Comparison of ENCODE assay signal across 26 cellular contexts in the genomic region with DNA sequence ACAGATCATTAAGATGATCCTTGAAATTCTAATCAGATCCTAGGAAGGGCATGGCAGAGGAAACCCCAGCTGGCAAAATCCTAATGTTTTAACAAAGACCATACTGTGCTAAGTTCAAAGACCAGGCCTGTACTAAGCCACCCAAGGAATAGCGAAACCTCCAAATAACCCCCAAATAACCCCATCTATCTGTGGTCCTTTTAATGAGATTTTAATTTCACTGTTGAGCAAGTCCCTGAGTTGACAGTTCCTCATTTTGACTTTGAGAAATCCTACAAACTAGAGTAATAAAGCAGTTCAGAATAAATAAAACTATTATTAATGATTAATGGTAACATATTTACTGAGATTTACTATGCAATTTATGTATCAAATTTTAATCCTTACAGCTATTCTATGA.
"Had no signal": no experiment of that assay in that cellular context is flagged by ENCODE, and none has a peak within 500 bp of the region (broad histone marks: within the 10 kb centered on the region; RNA-seq: fewer than 3 reads in every experiment).

No MANE protein-coding gene starts in this region.

- DNase-seq: activated CD4-positive, alpha-beta T cell treated with anti-CD3 and anti-CD28 coated beads for 1 hour; activated CD4-positive, alpha-beta T cell treated with anti-CD3 and anti-CD28 coated beads, Interleukin-2, amount 50 U/mL, for 1 hour; activated CD8-positive, alpha-beta T cell treated with anti-CD3 and anti-CD28 coated beads for 36 hours; activated gamma-delta T cell treated with Interleukin-2 at 50 U/mL for 16 hours; activated naive CD4-positive, alpha-beta T cell treated with anti-CD3 and anti-CD28 coated beads, Interleukin-2, amount 50 U/mL, for 16 hours; activated T-cell treated with anti-CD3 and anti-CD28 coated beads, Interleukin-2, amount 50 U/mL, for 4 hours; amniotic stem cell; brain microvascular endothelial cell; dorsolateral prefrontal cortex; effector memory CD4-positive, alpha-beta T cell; gastrocnemius medialis; glutamatergic neuron; left colon; mammary epithelial cell; naive B cell; ovary; sigmoid colon; small intestine; stimulated activated CD4-positive, alpha-beta T cell treated with anti-CD3 and anti-CD28 coated beads, Interleukin-4, amount 100 ng/mL, for 24 hours; stimulated activated naive CD4-positive, alpha-beta T cell; T-helper 9 cell had no signal

- H3K36me3 ChIP-seq: gastrocnemius medialis, ovary, prostate gland, sigmoid colon, tibial nerve had no signal

- H3K4me3 ChIP-seq: coronary artery, dorsolateral prefrontal cortex, gastrocnemius medialis, hepatocyte, ovary, prostate gland, sigmoid colon, tibial nerve had no signal

- H3K27ac ChIP-seq: brain microvascular endothelial cell, coronary artery, gastrocnemius medialis, hepatocyte, ovary, prostate gland, sigmoid colon, tibial nerve had no signal

- H3K9me3 ChIP-seq: gastrocnemius medialis, ovary, prostate gland, sigmoid colon, tibial nerve had no signal

- H3K27me3 ChIP-seq: brain microvascular endothelial cell, dorsolateral prefrontal cortex, gastrocnemius medialis, hepatocyte, ovary, sigmoid colon, tibial nerve had no signal

- ATAC-seq: activated CD8-positive, alpha-beta T cell treated with anti-CD3 and anti-CD28 coated beads for 36 hours; activated T-cell treated with anti-CD3 and anti-CD28 coated beads, Interleukin-2, amount 50 U/mL, for 4 hours; activated T-helper 17 cell treated with anti-CD3 and anti-CD28 coated beads, Interleukin-2, amount 50 U/mL, for 72 hours; gastrocnemius medialis; left colon had no signal
